In genomic region chr6:148760568-148761531, GRCh38 we compare ENCODE assay signal across 8 cellular contexts. TPM values are rescaled to one million over a fixed set of nuclear protein-coding genes. Genes with fewer than 3 reads are reported as not detected.
DNase-seq lines count a peak whose midpoint lies in the region; FAIRE-seq and TF ChIP-seq lines count a peak whose summit lies in the region.

No MANE protein-coding gene starts in this region.

- H3K27ac Mint-ChIP-seq in neural progenitor cell = peak overlapping the region; percentile 98

- H3K27me3 ChIP-seq in neural progenitor cell = no peaks in the 10 kb centered on the region

- no peak overlapping the region for H3K9ac ChIP-seq in neural progenitor cell

- peak; percentile 23 for FAIRE-seq in urothelium cell line (lab: Jason Lieb, UNC)

- H3K9me3 ChIP-seq in neural progenitor cell (ENCODE audit: low read depth) = peaks cover 3% of the 10 kb centered on the region

- peak; percentile 96 for DNase-seq in GM04503 (ENCODE audit: low read depth)
- DNase-seq in HCEC 1CT = peak; percentile 88
- DNase-seq in NCI-H2107 treated with DMSO at 0.1 percent for 48 hours (lab: John Stamatoyannopoulos, UW; ENCODE audit: unreplicated experiment) = peak; percentile 41
- DNase-seq in activated T-cell treated with anti-CD3 and anti-CD28 coated beads, Interleukin-2, amount 50 U/mL, for 48 hours = peak; percentile 67 to 73
- peak; percentile 91 for DNase-seq in fibroblast of pulmonary artery (ENCODE audit: low read depth)
- DNase-seq in neural progenitor cell (ENCODE audit: low spot score) = peak; percentile 63
- DNase-seq in urothelium cell line (ENCODE audit: low spot score) = peak; percentile 13
- no peak for DNase-seq in NCI-H1436 treated with DMSO at 0.1 percent for 48 hours (lab: John Stamatoyannopoulos, UW)

- H2AFZ ChIP-seq in neural progenitor cell (replicated peaks) = no peak overlapping the region

- peaks cover 39% of the 10 kb centered on the region for H3K4me1 Mint-ChIP-seq in neural progenitor cell

- H3K27me3 Mint-ChIP-seq in neural progenitor cell (ENCODE audit: insufficient read depth, low read depth) = peaks cover 11% of the 10 kb centered on the region

- H3K79me2 ChIP-seq in neural progenitor cell (ENCODE audit: low read depth) = peaks cover 99% of the 10 kb centered on the region

- peaks cover 30% of the 10 kb centered on the region for H3K36me3 Mint-ChIP-seq in neural progenitor cell

- H3K4me2 ChIP-seq in neural progenitor cell = peak overlapping the region; percentile 57

- peaks cover 22% of the 10 kb centered on the region for H3K9me3 Mint-ChIP-seq in neural progenitor cell

- no peaks in the 10 kb centered on the region for H3K36me3 ChIP-seq in neural progenitor cell

- peaks cover 23% of the 10 kb centered on the region for H3K4me1 ChIP-seq in neural progenitor cell

- H3F3A ChIP-seq in neural progenitor cell (ENCODE audit: low read depth) = peaks cover 23% of the 10 kb centered on the region

- H4K20me1 ChIP-seq in neural progenitor cell (ENCODE audit: low read depth) = peaks cover 45% of the 10 kb centered on the region

- peak overlapping the region; percentile 31 for H3K4me3 Mint-ChIP-seq in neural progenitor cell

- TF ChIP-seq CTCF in fibroblast of pulmonary artery (IDR thresholded peaks at IDR 0.05; ENCODE audit: low read length, missing control alignments) = no peak
- TF ChIP-seq CTCF in neural progenitor cell (IDR thresholded peaks at IDR 0.05) = no peak

- no peak overlapping the region for H3K27ac ChIP-seq in neural progenitor cell

- H3K4me3 ChIP-seq in fibroblast of pulmonary artery (replicated peaks; ENCODE audit: low read depth, low read length) (peak overlapping the region; percentile 38), neural progenitor cell (no peak overlapping the region)

RNA-seq across cellular contexts. Expression of gene UST, which starts 14.0 kb away (rescaled TPM):
- 33.3 and 33.9 TPM in 2 replicates for total RNA-seq in neural progenitor cell (ENCODE audit: low replicate concordance)
